ENCODE assay signal across 10 cellular contexts in the genomic region with DNA sequence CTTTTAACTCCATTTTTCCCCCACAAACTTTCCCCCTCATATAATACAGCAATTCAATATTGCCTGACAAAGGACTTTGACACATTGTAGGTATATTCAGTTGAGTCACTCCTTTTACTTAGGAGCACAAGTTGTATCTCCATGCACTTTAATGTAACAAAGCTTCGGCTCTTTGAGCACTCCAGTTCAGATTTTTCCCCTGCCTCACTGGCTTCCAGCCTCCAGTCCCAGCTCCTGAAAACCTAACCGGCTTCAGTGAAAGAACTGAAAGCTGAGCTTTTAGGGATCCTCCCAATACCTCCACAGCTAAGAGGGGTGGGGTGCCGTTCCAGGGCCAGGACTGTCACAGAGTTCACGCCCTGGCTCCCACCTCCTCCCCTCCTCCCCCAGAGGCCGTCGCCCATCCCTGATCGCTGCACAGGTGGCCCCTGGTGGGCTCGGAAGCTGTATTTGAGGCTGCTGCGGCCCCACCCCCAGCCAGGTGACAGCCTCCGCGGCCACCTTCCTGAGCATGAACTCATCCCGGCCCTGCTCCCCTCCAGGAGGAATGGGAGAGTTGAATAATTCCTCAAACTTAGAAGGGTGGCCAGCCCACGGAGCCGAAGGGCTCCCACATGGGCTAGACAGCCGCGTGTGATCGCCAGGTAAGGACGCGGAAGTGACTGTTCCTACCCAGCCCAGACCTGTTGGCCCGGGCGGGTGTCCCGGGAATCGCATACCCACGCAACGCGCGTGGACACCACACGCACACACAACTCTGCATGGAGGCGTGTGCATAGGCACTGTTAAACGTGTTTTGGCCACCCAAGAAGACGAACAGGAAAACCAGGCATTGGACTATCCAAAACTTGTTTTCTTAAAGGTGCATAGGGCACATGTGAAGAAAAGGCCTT. TPM values are rescaled to one million over a fixed set of nuclear protein-coding genes. Genes with fewer than 3 reads are reported as not detected.
DNase-seq lines count a peak whose midpoint lies in the region; ATAC-seq and TF ChIP-seq lines count a peak whose summit lies in the region.
"Had no signal": no experiment of that assay in that cellular context is flagged by ENCODE, and none has a peak within 500 bp of the region (broad histone marks: within the 10 kb centered on the region; RNA-seq: fewer than 3 reads in every experiment).

No MANE protein-coding gene starts in this region.

- no peaks in the 10 kb centered on the region for H3K36me3 ChIP-seq in duodenal mucosa (ENCODE audit: control insufficient read depth in 1 of 2, insufficient read depth in 2 of 2, low read length in 2 of 2)
- no peaks in the 10 kb centered on the region for H3K36me3 ChIP-seq in mucosa of descending colon (ENCODE audit: low read depth)
- H3K36me3 ChIP-seq in aorta (ENCODE audit: control insufficient read depth in 1 of 2, insufficient read depth in 2 of 2, low read length in 1 of 2): no peaks in the 10 kb centered on the region
- H3K36me3 ChIP-seq: tibial nerve had no signal

- H3K9me3 ChIP-seq in duodenal mucosa (ENCODE audit: control insufficient read depth in 1 of 2, low read length in 2 of 2) (no peaks in the 10 kb centered on the region), mucosa of descending colon (no peaks in the 10 kb centered on the region), aorta (ENCODE audit: control insufficient read depth, low read length) (no peaks in the 10 kb centered on the region)
- H3K9me3 ChIP-seq: tibial nerve had no signal

- H3K4me1 Mint-ChIP-seq in activated naive CD8-positive, alpha-beta T cell (ENCODE audit: low read depth): peaks cover 17% of the 10 kb centered on the region
- peaks cover 28% of the 10 kb centered on the region for H3K4me1 Mint-ChIP-seq in activated naive CD8-positive, alpha-beta T cell treated with anti-CD3 and anti-CD28 coated beads, Interleukin-2, amount 50 U/mL, for 24 hours

- intact Hi-C loops in mucosa of descending colon (cut with DNase I, micrococcal nuclease) (loop anchor here in 1 of 2 donors (10.0 kb wide), 1 partner anchor 68 kb away; no protein-coding TSS in a partner anchor), aorta (cut with DNase I) (no loop called here)

- H3K27ac ChIP-seq in duodenal mucosa (ENCODE audit: low read depth, low read length) (peak overlapping the region; percentile 50), aorta (ENCODE audit: low read depth in 1 of 2, low read length in 2 of 2) (no peak overlapping the region), coronary artery (no peak overlapping the region)

- H3K4me1 ChIP-seq in duodenal mucosa (ENCODE audit: control insufficient read depth in 1 of 2, insufficient read depth in 2 of 2, low read length in 2 of 2) (peaks cover 6 to 27% of the 10 kb centered on the region in 2 donors), mucosa of descending colon (ENCODE audit: low read depth) (peaks cover 15% of the 10 kb centered on the region), aorta (ENCODE audit: control insufficient read depth in 1 of 2, insufficient read depth in 2 of 2, low read length in 2 of 2) (no peaks in the 10 kb centered on the region)

- H3K4me3 Mint-ChIP-seq in activated naive CD8-positive, alpha-beta T cell: peak overlapping the region; percentile 55
- no peak overlapping the region for H3K4me3 Mint-ChIP-seq in activated naive CD8-positive, alpha-beta T cell treated with anti-CD3 and anti-CD28 coated beads, Interleukin-2, amount 50 U/mL, for 24 hours

- H3K27ac Mint-ChIP-seq in activated naive CD8-positive, alpha-beta T cell: no peak overlapping the region
- no peak overlapping the region for H3K27ac Mint-ChIP-seq in activated naive CD8-positive, alpha-beta T cell treated with anti-CD3 and anti-CD28 coated beads, Interleukin-2, amount 50 U/mL, for 24 hours

- peak overlapping the region; percentile 72 to 83 for H3K9ac ChIP-seq in duodenal mucosa (ENCODE audit: low read depth in 1 of 2, low read length in 2 of 2)

- ATAC-seq in activated naive CD8-positive, alpha-beta T cell treated with anti-CD3 and anti-CD28 coated beads, Interleukin-2, amount 50 U/mL, for 24 hours: no peak
- ATAC-seq in mucosa of descending colon (peak; percentile 34), aorta (ENCODE audit: low FRiP score) (peak; percentile 22)

- WGBS in aorta, 2 donors: 8 to 9% methylated on average over 31 of the region's 31 CpGs

- peaks cover 37% of the 10 kb centered on the region for H3K27me3 Mint-ChIP-seq in activated naive CD8-positive, alpha-beta T cell
- peaks cover 76% of the 10 kb centered on the region for H3K27me3 Mint-ChIP-seq in activated naive CD8-positive, alpha-beta T cell treated with anti-CD3 and anti-CD28 coated beads, Interleukin-2, amount 50 U/mL, for 24 hours

- no peaks in the 10 kb centered on the region for H3K9me3 Mint-ChIP-seq in activated naive CD8-positive, alpha-beta T cell (ENCODE audit: low read depth)
- no peaks in the 10 kb centered on the region for H3K9me3 Mint-ChIP-seq in activated naive CD8-positive, alpha-beta T cell treated with anti-CD3 and anti-CD28 coated beads, Interleukin-2, amount 50 U/mL, for 24 hours

- DNase-seq in activated naive CD8-positive, alpha-beta T cell treated with anti-CD3 and anti-CD28 coated beads, Interleukin-2, amount 50 U/mL, for 24 hours: no peak
- DNase-seq in mucosa of descending colon (peak; percentile 48 to 65 (median 58)), aorta (no peak), NCI-H2081 treated with DMSO at 0.1 percent for 48 hours (lab: John Stamatoyannopoulos, UW) (no peak), coronary artery (ENCODE audit: low spot score) (no peak)
- no peak for DNase-seq in stimulated activated CD8-positive, alpha-beta memory T cell treated with anti-CD3 and anti-CD28 coated beads, Interleukin-4, amount 100 ng/mL, for 48 hours
- DNase-seq: amniotic stem cell had no signal

- H3K4me3 ChIP-seq in duodenal mucosa (ENCODE audit: low read depth in 1 of 2, low read length in 2 of 2) (peak overlapping the region; percentile 80 to 81), mucosa of descending colon (peak overlapping the region; percentile 75), aorta (ENCODE audit: low read length in 2 of 2) (peak overlapping the region in 1 of 2 donors; percentile 95), coronary artery (no peak overlapping the region)

- no peaks in the 10 kb centered on the region for H3K36me3 Mint-ChIP-seq in activated naive CD8-positive, alpha-beta T cell
- H3K36me3 Mint-ChIP-seq in activated naive CD8-positive, alpha-beta T cell treated with anti-CD3 and anti-CD28 coated beads, Interleukin-2, amount 50 U/mL, for 24 hours (ENCODE audit: low read depth): no peaks in the 10 kb centered on the region

- peaks cover 8 to 10% of the 10 kb centered on the region in 2 donors for H3K27me3 ChIP-seq in duodenal mucosa (ENCODE audit: control insufficient read depth in 1 of 2, insufficient read depth in 2 of 2, low read length in 2 of 2)
- no peaks in the 10 kb centered on the region for H3K27me3 ChIP-seq in aorta (ENCODE audit: control insufficient read depth in 1 of 2, insufficient read depth in 2 of 2, low read length in 1 of 2)

- TF ChIP-seq CTCF in mucosa of descending colon (IDR thresholded peaks at IDR 0.05) (no peak), coronary artery (IDR thresholded peaks at IDR 0.05) (no peak)

RNA-seq across cellular contexts. Expression of gene MYO5B, which starts 1.8 kb away (rescaled TPM):
- 100 to 1,000 TPM in 2 of 3 donors, 10 to 100 TPM in 1; 52.7 to 179 (median 120) TPM for total RNA-seq in mucosa of descending colon
- 1 to 10 TPM; 1.2 to 4.5 TPM for total RNA-seq in aorta
- polyA plus RNA-seq in aorta: 10 to 100 TPM in 1 of 2 donors, under 1 TPM in 1; 0.92 to 20.3 TPM

Comparison
In these comparisons a context has a peak if more than half of its experiments do, and no peak if none do; other contexts are left out.
1. DNase-seq: peak in mucosa of descending colon (3 of 3); none in activated naive CD8-positive, alpha-beta T cell treated with anti-CD3 and anti-CD28 coated beads, Interleukin-2, amount 50 U/mL, for 24 hours (single experiment), aorta (0 of 2), NCI-H2081 treated with DMSO at 0.1 percent for 48 hours (single experiment), stimulated activated CD8-positive, alpha-beta memory T cell treated with anti-CD3 and anti-CD28 coated beads, Interleukin-4, amount 100 ng/mL, for 48 hours (single experiment) and coronary artery (single experiment).
2. RNA of gene MYO5B, which starts 1.8 kb away (total RNA-seq): 52.7 to 179 TPM in mucosa of descending colon; 1.2 to 4.5 TPM in aorta; every median in the first group is over 4 times any median in the second.